ENCODE assay signal across 8 cellular contexts in the genomic region with DNA sequence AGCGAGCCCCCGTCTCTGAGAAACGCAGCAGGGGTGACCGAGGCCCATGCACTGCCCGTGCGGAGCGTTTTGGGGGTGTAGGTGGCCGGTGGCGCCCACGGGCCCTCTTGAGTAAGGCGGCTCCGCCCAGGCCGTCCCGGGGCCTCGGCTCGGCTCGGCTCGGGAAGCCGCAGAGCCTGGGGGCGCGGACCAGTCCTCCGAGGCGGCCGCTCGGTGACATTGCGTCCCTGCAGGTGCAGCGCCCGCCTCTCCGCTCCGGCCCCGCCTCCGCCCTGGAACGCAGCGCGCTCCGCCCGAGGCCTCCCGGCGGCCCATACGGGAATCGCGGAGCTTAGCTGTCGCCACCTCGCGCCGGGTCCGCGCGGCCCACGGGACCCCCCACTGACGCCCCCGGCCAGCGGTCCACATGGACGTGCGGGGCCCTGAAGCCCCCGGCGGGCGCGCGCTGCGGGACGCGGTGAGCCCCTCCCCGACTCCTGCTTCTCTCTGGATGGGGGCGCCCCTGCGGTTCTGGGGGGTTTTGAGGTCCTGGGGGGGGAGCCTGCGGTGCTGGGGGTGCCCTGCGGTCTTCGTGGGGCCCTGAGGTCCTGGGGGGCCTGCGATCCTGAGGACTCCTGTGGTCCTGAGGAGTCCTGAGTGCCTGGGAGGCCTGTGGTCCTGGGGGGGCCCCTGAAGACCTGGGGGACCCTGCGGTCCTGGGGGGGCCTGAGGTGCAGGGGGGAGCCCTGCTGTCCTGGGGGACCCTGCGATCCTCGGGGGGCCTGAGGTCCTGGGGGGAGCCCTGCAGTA. TPM values are rescaled to one million over a fixed set of nuclear protein-coding genes. Genes with fewer than 3 reads are reported as not detected.
DNase-seq lines count a peak whose midpoint lies in the region; ATAC-seq and TF ChIP-seq lines count a peak whose summit lies in the region.

A gene (plus strand): TSS at position 314 of the 789 bp plus-strand sequence. CDS start 93 bp downstream, at position 407.

- peak within 1 kb of the TSS; percentile 71 for H3K4me3 ChIP-seq in GM08714 (ENCODE audit: low read length)
- H3K4me3 ChIP-seq in colonic mucosa, result peak within 1 kb of the TSS; percentile 63
- peak within 1 kb of the TSS; percentile 40 to 51 for H3K4me3 ChIP-seq in left lung

- H3K9me3 ChIP-seq in colonic mucosa (no peaks in the 10 kb centered on the region), left lung (no peaks in the 10 kb centered on the region)

- ATAC-seq in GM21723 (IDR thresholded peaks at IDR 0.05; ENCODE audit: unreplicated experiment), result peak; percentile 84
- ATAC-seq in activated CD4-positive, CD25-positive, alpha-beta regulatory T cell treated with anti-CD3 and anti-CD28 coated beads, Interleukin-2, amount 50 U/mL, for 24 hours, result peak; percentile 75 to 76
- peak; percentile 75 for ATAC-seq in left lung

- peak; percentile 77 for DNase-seq in colonic mucosa
- DNase-seq in left lung, result peak; percentile 79 to 95
- peak in 2 of 3 donors; percentile 53 to 57 for DNase-seq in stimulated activated CD4-positive, alpha-beta T cell treated with anti-CD3 and anti-CD28 coated beads, TNF-alpha, amount 100 ng/mL, for 48 hours (ENCODE audit: low read depth in 3 of 3)
- DNase-seq in OCI-M2 (lab: John Stamatoyannopoulos, UW; ENCODE audit: unreplicated experiment), result no peak

- peak within 1 kb of the TSS; percentile 96 to 97 for H3K9ac ChIP-seq in colonic mucosa (ENCODE audit: low read depth in 2 of 2, low read length in 2 of 2)

- H3K27me3 ChIP-seq in colonic mucosa, result no peaks in the 10 kb centered on the region
- peaks cover 0 to 11% of the 10 kb centered on the region in 2 donors for H3K27me3 ChIP-seq in left lung

- TF ChIP-seq CTCF in LNCAP (IDR thresholded peaks at IDR 0.05) (peak; percentile 46), colonic mucosa (IDR thresholded peaks at IDR 0.05) (peak; percentile 35), left lung (IDR thresholded peaks at IDR 0.05) (peak in 1 of 2 donors; percentile 25)

- peaks cover 14% of the 10 kb centered on the region for H3K4me1 ChIP-seq in colonic mucosa
- peaks cover 8 to 35% of the 10 kb centered on the region in 2 donors for H3K4me1 ChIP-seq in left lung

- peak within 1 kb of the TSS; percentile 90 for H3K27ac ChIP-seq in colonic mucosa
- peak within 1 kb of the TSS; percentile 80 to 81 for H3K27ac ChIP-seq in left lung

- intact Hi-C loops in colonic mucosa (cut with DNase I) (no loop called here), left lung (cut with DNase I) (no loop called here)

- H3K36me3 ChIP-seq in colonic mucosa (no peaks in the 10 kb centered on the region), left lung (peaks cover 0 to 2% of the 10 kb centered on the region in 2 donors)

RNA-seq across cellular contexts. Expression of the gene that starts here (rescaled TPM):
- total RNA-seq in colonic mucosa (10 to 100 TPM; 51.8 to 59.6 TPM), left lung (10 to 100 TPM; 23.1 to 38.5 TPM)
